In genomic region chr20:17637413-17637780, GRCh38 we compare ENCODE assay signal across 18 cellular contexts. TPM values are rescaled to one million over a fixed set of nuclear protein-coding genes. Genes with fewer than 3 reads are reported as not detected.
A peak's percentile ranks its signal among the peaks of the same experiment; 100 is the strongest.
DNase-seq lines count a peak whose midpoint lies in the region; ATAC-seq, FAIRE-seq and TF ChIP-seq lines count a peak whose summit lies in the region.
"Had no signal": no experiment of that assay in that cellular context is flagged by ENCODE, and none has a peak within 500 bp of the region (broad histone marks: within the 10 kb centered on the region; RNA-seq: fewer than 3 reads in every experiment).

No MANE protein-coding gene starts in this region.

- H3K9ac ChIP-seq in HepG2 (ENCODE audit: insufficient read depth, low read depth, low read length), result no peak overlapping the region
- H3K9ac ChIP-seq in endodermal cell (ENCODE audit: extremely low read depth, low read length, poor library complexity, severe bottlenecking), result no peak overlapping the region
- no peak overlapping the region for H3K9ac ChIP-seq in neuronal stem cell (ENCODE audit: low read depth, low read length, poor library complexity)

- H3K27ac ChIP-seq in HepG2 (ENCODE audit: extremely low read length, insufficient read depth, low read length) (no peak overlapping the region), right lobe of liver (no peak overlapping the region), endodermal cell (ENCODE audit: low read depth, low read length) (no peak overlapping the region), neuronal stem cell (replicated peaks; ENCODE audit: low read length) (no peak overlapping the region)
- H3K27ac ChIP-seq: A549, C4-2B had no signal

- H3K4me1 ChIP-seq in HepG2 (ENCODE audit: insufficient read depth, low read length) (peaks cover 3% of the 10 kb centered on the region), right lobe of liver (peaks cover 0 to 8% (median 1%) of the 10 kb centered on the region in 4 donors), endodermal cell (ENCODE audit: control insufficient read depth, insufficient read depth, low read length) (no peaks in the 10 kb centered on the region), neuronal stem cell (ENCODE audit: control insufficient read depth in 2 of 2, insufficient read depth in 1 of 2, low read depth in 1 of 2, low read length in 2 of 2) (peaks cover 14 to 23% of the 10 kb centered on the region in 2 donors)
- H3K4me1 ChIP-seq: A549 had no signal

- H3K36me3 Mint-ChIP-seq in endodermal cell (ENCODE audit: low read depth), result peaks cover 61% of the 10 kb centered on the region

- H3K27me3 Mint-ChIP-seq in endodermal cell (ENCODE audit: insufficient read depth), result no peaks in the 10 kb centered on the region

- no peak overlapping the region for H3K4me3 ChIP-seq in HepG2 (replicated peaks in 1 of 3; ENCODE audit: insufficient read depth in 1 of 3, low read depth in 2 of 3, low read length in 3 of 3)
- H3K4me3 ChIP-seq in right lobe of liver, result no peak overlapping the region
- H3K4me3 ChIP-seq in endodermal cell (ENCODE audit: low read length), result no peak overlapping the region
- H3K4me3 ChIP-seq in neuronal stem cell (ENCODE audit: low read length in 2 of 2), result no peak overlapping the region
- H3K4me3 ChIP-seq: A549, K562 had no signal

- no peak for TF ChIP-seq CTCF in HepG2 (CRISPR knock-in tag; IDR thresholded peaks at IDR 0.05)
- no peak for TF ChIP-seq CTCF in right lobe of liver (IDR thresholded peaks at IDR 0.05)
- no peak for TF ChIP-seq CTCF in endodermal cell (conservative IDR thresholded peaks at IDR 0.05)

- H2BK120ac ChIP-seq in neuronal stem cell (ENCODE audit: low read depth, low read length), result no peak overlapping the region

- H4K91ac ChIP-seq in neuronal stem cell (ENCODE audit: low read depth, low read length, poor library complexity), result no peak overlapping the region

- no peak overlapping the region for H2BK12ac ChIP-seq in neuronal stem cell (ENCODE audit: low read length)

- TF ChIP-seq POLR2A in HepG2 (IDR thresholded peaks at IDR 0.05; ENCODE audit: insufficient read depth in 1 of 2, low read depth in 2 of 2, low read length in 2 of 2), result no peak
- no peak for TF ChIP-seq POLR2A in right lobe of liver (IDR thresholded peaks at IDR 0.05)

- BruUV-seq in HepG2 (replicated peaks; lab: Mats Ljungman, UMichigan), result no TSS peak

- intact Hi-C loops in HepG2 (cut with micrococcal nuclease; ENCODE audit: unreplicated experiment), result no loop called here
- intact Hi-C loops in right lobe of liver (cut with DNase I), result no loop called here

- H3K4me2 ChIP-seq in HepG2 (ENCODE audit: low read depth, low read length) (no peak overlapping the region), neuronal stem cell (ENCODE audit: insufficient read depth, low read length, poor library complexity, severe bottlenecking) (no peak overlapping the region)
- H3K4me2 ChIP-seq: A549 had no signal

- no peak overlapping the region for H3K4ac ChIP-seq in neuronal stem cell (ENCODE audit: low read length)

- H4K8ac ChIP-seq in neuronal stem cell (ENCODE audit: low read depth, low read length), result no peak overlapping the region

- H2BK5ac ChIP-seq in neuronal stem cell (ENCODE audit: low read length), result no peak overlapping the region

- no peak overlapping the region for H3K23ac ChIP-seq in neuronal stem cell (ENCODE audit: low read depth, low read length, poor library complexity)

- no peaks in the 10 kb centered on the region for H3K4me1 Mint-ChIP-seq in endodermal cell

- H3K36me3 ChIP-seq in HepG2 (replicated peaks in 1 of 2; ENCODE audit: control insufficient read depth in 1 of 2, insufficient read depth in 2 of 2, low read length in 2 of 2) (peaks cover 90 to 98% of the 10 kb centered on the region in 2 experiments), right lobe of liver (peaks cover 9 to 92% (median 53%) of the 10 kb centered on the region in 4 donors), endodermal cell (ENCODE audit: control insufficient read depth, insufficient read depth, low read length) (peaks cover 78% of the 10 kb centered on the region), neuronal stem cell (replicated peaks in 1 of 2; ENCODE audit: control insufficient read depth in 2 of 2, insufficient read depth in 2 of 2, low read length in 2 of 2) (peaks cover 10 to 22% of the 10 kb centered on the region in 2 donors)

- H3K18ac ChIP-seq in neuronal stem cell (ENCODE audit: low read length), result peak overlapping the region; percentile 73

- peaks cover 45% of the 10 kb centered on the region; the same call in 1 of the 2 replicates for H4K20me1 ChIP-seq in HepG2 (ENCODE audit: insufficient read depth, low read length)

- no peaks in the 10 kb centered on the region for H3K27me3 ChIP-seq in HepG2 (ENCODE audit: control insufficient read depth in 1 of 2, insufficient read depth in 2 of 2, low read length in 2 of 2)
- no peaks in the 10 kb centered on the region for H3K27me3 ChIP-seq in right lobe of liver
- H3K27me3 ChIP-seq in endodermal cell (ENCODE audit: control insufficient read depth, insufficient read depth, low read length, poor library complexity, severe bottlenecking), result no peaks in the 10 kb centered on the region
- H3K27me3 ChIP-seq in neuronal stem cell (ENCODE audit: control insufficient read depth in 3 of 3, insufficient read depth in 3 of 3, low read depth in 1 of 3, low read length in 3 of 3), result no peaks in the 10 kb centered on the region

- no peak overlapping the region for H3K4me3 Mint-ChIP-seq in endodermal cell
- H3K4me3 Mint-ChIP-seq: HFFc6 had no signal

- TF ChIP-seq RAD21 in HepG2 (CRISPR knock-in tag; IDR thresholded peaks at IDR 0.05), result no peak

- no peak for FAIRE-seq in HepG2 (lab: Jason Lieb, UNC)
- FAIRE-seq: A549, GM12891, K562, RCC 7860 had no signal

- no peaks in the 10 kb centered on the region for H3K9me3 ChIP-seq in HepG2 (ENCODE audit: low read length)
- H3K9me3 ChIP-seq in right lobe of liver, result no peaks in the 10 kb centered on the region
- no peaks in the 10 kb centered on the region for H3K9me3 ChIP-seq in endodermal cell (ENCODE audit: control insufficient read depth, low read length)
- no peaks in the 10 kb centered on the region for H3K9me3 ChIP-seq in neuronal stem cell (replicated peaks in 1 of 2; ENCODE audit: control insufficient read depth in 2 of 2, insufficient read depth in 1 of 2, low read depth in 1 of 2, low read length in 2 of 2)
- H3K9me3 ChIP-seq: A549 had no signal

- H3K27ac Mint-ChIP-seq in endodermal cell, result peak overlapping the region; percentile 78
- H3K27ac Mint-ChIP-seq: HFFc6 had no signal

- CTCF ChIA-PET in HepG2 (lab: Yijun Ruan, JAX; ENCODE audit: low intra/inter-chr PET ratio, low total read pairs), result no interaction called here

- 75% methylated on average over 4 of the region's 4 CpGs for WGBS in HepG2 (ENCODE audit: low lambda C conversion rate)
- WGBS in right lobe of liver (ENCODE audit: insufficient coverage, low coverage, low lambda C conversion rate, missing lambda C conversion rate), result no CpG with 5 or more reads among the region's 4 CpGs
- 88 to 100% methylated on average over 2 to 4 of the region's 4 CpGs for WGBS in endodermal cell (ENCODE audit: insufficient coverage in 1 of 2, insufficient read length in 1 of 2), 2 experiments
- no CpG with 5 or more reads among the region's 4 CpGs for WGBS in neuronal stem cell (ENCODE audit: extremely low coverage in 2 of 2, insufficient read length in 2 of 2, insufficient replicate concordance in 1 of 2), 2 donors

- ATAC-seq in HepG2 (no peak; the same call in 2 of the 3 replicates), right lobe of liver (no peak), GM19463 (IDR thresholded peaks at IDR 0.05; ENCODE audit: unreplicated experiment) (no peak), GM18873 (IDR thresholded peaks at IDR 0.05; ENCODE audit: low FRiP score, unreplicated experiment) (no peak)
- ATAC-seq: K562 had no signal

- peak overlapping the region; percentile 79 for H2BK15ac ChIP-seq in neuronal stem cell (ENCODE audit: low read length)

- H2AFZ ChIP-seq in HepG2 (ENCODE audit: low read length), result no peak overlapping the region
- no peak overlapping the region for H2AFZ ChIP-seq in neuronal stem cell (ENCODE audit: low read length)

- no peaks in the 10 kb centered on the region for H3K9me3 Mint-ChIP-seq in endodermal cell
- H3K9me3 Mint-ChIP-seq: HFFc6 had no signal

- DNase-seq in HepG2 (ENCODE audit: low spot score) (no peak), right lobe of liver (no peak), endodermal cell (no peak), neuronal stem cell (ENCODE audit: low spot score) (no peak), epidermal melanocyte (ENCODE audit: insufficient read length, low spot score) (no peak)
- DNase-seq in activated CD4-positive, alpha-beta T cell treated with anti-CD3 and anti-CD28 coated beads for 4 hours, result no peak
- DNase-seq: DMS 273 treated with DMSO at 0.1 percent for 48 hours, GF-D8, HFFc6, NCI-H2029, NCI-H69 had no signal

- TF ChIP-seq EP300 in HepG2 (IDR thresholded peaks at IDR 0.05; ENCODE audit: low read depth in 2 of 2, low read length in 2 of 2), result no peak
- TF ChIP-seq EP300 in HepG2 (CRISPR knock-in tag; IDR thresholded peaks at IDR 0.05; ENCODE audit: borderline replicate concordance), result no peak

- POLR2A ChIA-PET in HepG2 (lab: Yijun Ruan, JAX), result no interaction called here

- peak overlapping the region; percentile 56 for H2AK5ac ChIP-seq in neuronal stem cell (ENCODE audit: low read depth, low read length)

- H3K14ac ChIP-seq in neuronal stem cell (ENCODE audit: low read length), result no peak overlapping the region

- H3K79me2 ChIP-seq in HepG2 (ENCODE audit: insufficient read depth, low read length), result peaks cover 15% of the 10 kb centered on the region

- in situ Hi-C loops in HepG2 (cut with HindIII; ENCODE audit: extremely low pct_ligation_motif_present, low pct_unique_long_range_greater_than_20kb), result no loop called here

- no peaks in the 10 kb centered on the region for H3K79me1 ChIP-seq in neuronal stem cell (ENCODE audit: low read depth, low read length)

RNA-seq across cellular contexts. Expression of gene RRBP1, which starts 44.6 kb away (rescaled TPM):
- total RNA-seq in HepG2 (2016; rRNA removed; fragmentation: Illumina TruSeq; extraction: Trizol), result 97.1 and 222 TPM in 2 replicates
- 35.1 and 38.1 TPM in 2 replicates for total RNA-seq in HepG2 (2016; cell fraction: cytosol; rRNA removed; fragmentation: Illumina TruSeq; extraction: Trizol; ENCODE audit: low read depth)
- 75.4 and 223 TPM in 2 replicates for total RNA-seq in HepG2 (2016; cell fraction: insoluble cytoplasmic fraction; rRNA removed; fragmentation: Illumina TruSeq; extraction: Trizol)
- 33.7 and 37.4 TPM in 2 replicates for total RNA-seq in HepG2 (2016; cell fraction: membrane; rRNA removed; fragmentation: Illumina TruSeq; extraction: Trizol)
- 254 and 316 TPM in 2 replicates for total RNA-seq in HepG2 (2016; cell fraction: nucleus; rRNA removed; fragmentation: Illumina TruSeq; extraction: Trizol)
- polyA plus RNA-seq in HepG2 (2011; rRNA removed), result 150 and 195 TPM in 2 replicates
- polyA plus RNA-seq in HepG2 (2011; cell fraction: cytosol; rRNA removed), result 97.1 and 99.8 TPM in 2 replicates
- 402 and 429 TPM in 2 replicates for polyA plus RNA-seq in HepG2 (2011; cell fraction: nucleus; rRNA removed)
- polyA plus RNA-seq in HepG2 (2012), result 190 and 218 TPM in 2 replicates
- polyA plus RNA-seq in HepG2 (2016; cell fraction: cytosol; fragmentation: Illumina TruSeq; extraction: Trizol; ENCODE audit: low read depth), result 14.1 and 14.3 TPM in 2 replicates
- 67.5 and 88.2 TPM in 2 replicates for polyA plus RNA-seq in HepG2 (2016; cell fraction: insoluble cytoplasmic fraction; fragmentation: Illumina TruSeq; extraction: Trizol; ENCODE audit: low read depth)
- polyA plus RNA-seq in HepG2 (2016; cell fraction: membrane; fragmentation: Illumina TruSeq; extraction: Trizol; ENCODE audit: low read depth), result 15.3 and 18.4 TPM in 2 replicates
- polyA plus RNA-seq in HepG2 (2016; cell fraction: nucleus; fragmentation: Illumina TruSeq; extraction: Trizol; ENCODE audit: insufficient read depth, low read depth), result 548 and 573 TPM in 2 replicates
- 18.3 and 157 TPM in 2 replicates for polyA minus RNA-seq in HepG2 (2011; rRNA and poly(A)+ RNA removed; ENCODE audit: low replicate concordance)
- 155 and 192 TPM in 2 replicates for polyA minus RNA-seq in HepG2 (2011; cell fraction: cytosol; rRNA and poly(A)+ RNA removed)
- polyA minus RNA-seq in HepG2 (2011; cell fraction: nucleus; rRNA and poly(A)+ RNA removed), result 198 and 205 TPM in 2 replicates
- 100 to 1,000 TPM; 121 to 274 (median 193) TPM for total RNA-seq in right lobe of liver
- 100 to 1,000 TPM; 191 to 212 TPM for total RNA-seq in endodermal cell
- polyA plus RNA-seq in endodermal cell (2013, experiment 1 of 2), result 54.2 TPM
- 58.4 TPM for polyA plus RNA-seq in endodermal cell (2013, experiment 2 of 2)
- 22.3 TPM for polyA plus RNA-seq in neuronal stem cell (2013, experiment 1 of 2)
- polyA plus RNA-seq in neuronal stem cell (2013, experiment 2 of 2), result 23.5 TPM
